Comparison of ENCODE assay signal across 1 cellular context in the genomic region with DNA sequence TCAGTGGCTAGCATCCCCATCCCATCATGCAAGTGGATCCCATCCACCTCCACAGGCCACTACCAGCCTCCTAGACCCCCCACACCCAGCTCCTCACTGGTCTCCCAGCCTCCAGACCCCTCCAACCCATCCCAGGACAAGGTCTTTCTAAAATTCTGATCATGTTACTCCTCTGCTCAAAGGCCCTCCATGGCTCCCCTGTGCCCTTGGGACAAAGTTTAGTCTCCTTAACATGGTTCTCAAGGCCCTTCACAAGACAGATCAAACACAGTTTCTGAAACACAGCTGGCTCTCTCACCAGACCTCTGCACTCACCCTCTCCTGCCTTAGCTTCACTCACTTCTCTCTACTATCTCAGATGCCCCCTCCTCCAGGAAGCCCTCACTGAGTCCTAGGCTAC.
TF ChIP-seq lines count a peak whose summit lies in the region.

No MANE protein-coding gene starts in this region.

TF ChIP-seq in A549, 52 proteins besides CTCF, POLR2A, EP300 and RAD21:
- no peak for TF ChIP-seq FOSL2 (IDR thresholded peaks at IDR 0.05)
- no peak for TF ChIP-seq FOSL2 (CRISPR knock-in tag; IDR thresholded peaks at IDR 0.05)
- TF ChIP-seq, protein P1, sequence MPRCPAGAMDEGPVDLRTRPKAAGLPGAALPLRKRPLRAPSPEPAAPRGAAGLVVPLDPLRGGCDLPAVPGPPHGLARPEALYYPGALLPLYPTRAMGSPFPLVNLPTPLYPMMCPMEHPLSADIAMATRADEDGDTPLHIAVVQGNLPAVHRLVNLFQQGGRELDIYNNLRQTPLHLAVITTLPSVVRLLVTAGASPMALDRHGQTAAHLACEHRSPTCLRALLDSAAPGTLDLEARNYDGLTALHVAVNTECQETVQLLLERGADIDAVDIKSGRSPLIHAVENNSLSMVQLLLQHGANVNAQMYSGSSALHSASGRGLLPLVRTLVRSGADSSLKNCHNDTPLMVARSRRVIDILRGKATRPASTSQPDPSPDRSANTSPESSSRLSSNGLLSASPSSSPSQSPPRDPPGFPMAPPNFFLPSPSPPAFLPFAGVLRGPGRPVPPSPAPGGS (IDR thresholded peaks at IDR 0.05): no peak
- TF ChIP-seq ZNF302 (CRISPR knock-in tag; IDR thresholded peaks at IDR 0.05): no peak
- TF ChIP-seq POLR2AphosphoS2 (conservative IDR thresholded peaks at IDR 0.05; ENCODE audit: low read length): no peak
- TF ChIP-seq, protein P2, sequence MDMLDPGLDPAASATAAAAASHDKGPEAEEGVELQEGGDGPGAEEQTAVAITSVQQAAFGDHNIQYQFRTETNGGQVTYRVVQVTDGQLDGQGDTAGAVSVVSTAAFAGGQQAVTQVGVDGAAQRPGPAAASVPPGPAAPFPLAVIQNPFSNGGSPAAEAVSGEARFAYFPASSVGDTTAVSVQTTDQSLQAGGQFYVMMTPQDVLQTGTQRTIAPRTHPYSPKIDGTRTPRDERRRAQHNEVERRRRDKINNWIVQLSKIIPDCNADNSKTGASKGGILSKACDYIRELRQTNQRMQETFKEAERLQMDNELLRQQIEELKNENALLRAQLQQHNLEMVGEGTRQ (IDR thresholded peaks at IDR 0.05): no peak
- no peak for TF ChIP-seq GATA3 (IDR thresholded peaks at IDR 0.05; ENCODE audit: borderline replicate concordance)
- TF ChIP-seq, protein P3, sequence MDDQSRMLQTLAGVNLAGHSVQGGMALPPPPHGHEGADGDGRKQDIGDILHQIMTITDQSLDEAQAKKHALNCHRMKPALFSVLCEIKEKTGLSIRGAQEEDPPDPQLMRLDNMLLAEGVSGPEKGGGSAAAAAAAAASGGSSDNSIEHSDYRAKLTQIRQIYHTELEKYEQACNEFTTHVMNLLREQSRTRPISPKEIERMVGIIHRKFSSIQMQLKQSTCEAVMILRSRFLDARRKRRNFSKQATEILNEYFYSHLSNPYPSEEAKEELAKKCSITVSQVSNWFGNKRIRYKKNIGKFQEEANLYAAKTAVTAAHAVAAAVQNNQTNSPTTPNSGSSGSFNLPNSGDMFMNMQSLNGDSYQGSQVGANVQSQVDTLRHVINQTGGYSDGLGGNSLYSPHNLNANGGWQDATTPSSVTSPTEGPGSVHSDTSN (IDR thresholded peaks at IDR 0.05): no peak
- TF ChIP-seq BHLHE40 (IDR thresholded peaks at IDR 0.05; ENCODE audit: low read depth, low read length): no peak
- TF ChIP-seq ZFP36 (IDR thresholded peaks at IDR 0.05; ENCODE audit: borderline replicate concordance, partially characterized antibody): peak; percentile 72
- no peak for TF ChIP-seq CBX2 (IDR thresholded peaks at IDR 0.05; ENCODE audit: borderline replicate concordance, low read depth)
- TF ChIP-seq SREBF2 (IDR thresholded peaks at IDR 0.05): no peak
- TF ChIP-seq NFE2L2 (conservative IDR thresholded peaks at IDR 0.05; ENCODE audit: low read length): no peak
- TF ChIP-seq TP53 (CRISPR knock-in tag; IDR thresholded peaks at IDR 0.05): no peak
- TF ChIP-seq HOXB5 (CRISPR knock-in tag; IDR thresholded peaks at IDR 0.05): no peak
- TF ChIP-seq RARB (CRISPR knock-in tag; IDR thresholded peaks at IDR 0.05): no peak
- TF ChIP-seq KDM1A (IDR thresholded peaks at IDR 0.05; ENCODE audit: low read depth): 0 out of 2 replicates have a peak, but pooled peaks have one; percentile 17
- no peak for TF ChIP-seq RCOR1 (IDR thresholded peaks at IDR 0.05; ENCODE audit: low read depth, low read length)
